In genomic region chr12:72540811-72541210, GRCh38 we compare ENCODE assay signal across 27 cellular contexts.
"Had no signal": no experiment of that assay in that cellular context is flagged by ENCODE, and none has a peak within 500 bp of the region (broad histone marks: within the 10 kb centered on the region; RNA-seq: fewer than 3 reads in every experiment).

No MANE protein-coding gene starts in this region.

- DNase-seq: activated CD4-positive, alpha-beta T cell treated with anti-CD3 and anti-CD28 coated beads, Interleukin-2, amount 10 ng/mL, durations not matched to agents 7 days and 5 days; activated CD4-positive, CD25-positive, alpha-beta regulatory T cell treated with anti-CD3 and anti-CD28 coated beads, Interleukin-2, amount 50 U/mL, for 72 hours; activated CD8-positive, alpha-beta memory T cell treated with anti-CD3 and anti-CD28 coated beads, Interleukin-2, amount 10 ng/mL, durations not matched to agents 7 days and 5 days; activated CD8-positive, alpha-beta T cell treated with anti-CD3 and anti-CD28 coated beads for 36 hours; activated effector memory CD4-positive, alpha-beta T cell treated with anti-CD3 and anti-CD28 coated beads, Interleukin-2, amount 50 U/mL, for 16 hours; activated naive CD4-positive, alpha-beta T cell treated with anti-CD3 and anti-CD28 coated beads, Interleukin-2, amount 10 ng/mL, durations not matched to agents 7 days and 5 days; activated T-cell treated with anti-CD3 and anti-CD28 coated beads for 4 hours; anterior cingulate cortex; colonic mucosa; dorsolateral prefrontal cortex; esophagus squamous epithelium; heart left ventricle; left colon; mesendoderm; mucosa of descending colon; naive B cell; occipital lobe; right lobe of liver; small intestine; stimulated activated CD4-positive, alpha-beta T cell treated with anti-CD3 and anti-CD28 coated beads, Interleukin-2, amount 100 ng/mL, for 24 hours; stimulated activated CD8-positive, alpha-beta memory T cell treated with anti-CD3 and anti-CD28 coated beads, Interleukin-4, amount 100 ng/mL, for 48 hours; stimulated activated naive B cell treated with anti-CD40 and anti-IgM and Interleukin-4, amounts not matched to agents 10 μg/mL and 1 μg/mL and 100 μg/mL, for 72 hours; transverse colon; WERI-Rb-1 had no signal

- FAIRE-seq: keratinocyte, small intestine, TTC549, urothelium cell line had no signal

- H3K27me3 ChIP-seq: colonic mucosa, dorsolateral prefrontal cortex, esophagus squamous epithelium, heart left ventricle, right lobe of liver, transverse colon had no signal

- H3K4me3 ChIP-seq: colonic mucosa, dorsolateral prefrontal cortex, esophagus squamous epithelium, heart left ventricle, mucosa of descending colon, right lobe of liver, transverse colon had no signal

- H3K27ac ChIP-seq: colonic mucosa, dorsolateral prefrontal cortex, esophagus squamous epithelium, heart left ventricle, right lobe of liver, transverse colon, WERI-Rb-1 had no signal

- H3K27ac Mint-ChIP-seq: activated CD4-positive, alpha-beta T cell treated with anti-CD3 and anti-CD28 coated beads, Interleukin-2, amount 10 ng/mL, durations not matched to agents 7 days and 5 days; activated CD8-positive, alpha-beta memory T cell treated with anti-CD3 and anti-CD28 coated beads, Interleukin-2, amount 10 ng/mL, durations not matched to agents 7 days and 5 days; activated CD8-positive, alpha-beta T cell treated with anti-CD3 and anti-CD28 coated beads for 36 hours; activated naive CD4-positive, alpha-beta T cell treated with anti-CD3 and anti-CD28 coated beads, Interleukin-2, amount 10 ng/mL, durations not matched to agents 7 days and 5 days; naive B cell; stimulated activated naive B cell treated with anti-CD40 and anti-IgM and Interleukin-4, amounts not matched to agents 10 μg/mL and 1 μg/mL and 100 μg/mL, for 72 hours had no signal

- H3K36me3 ChIP-seq: colonic mucosa, esophagus squamous epithelium, heart left ventricle, right lobe of liver, transverse colon, WERI-Rb-1 had no signal

- H3K4me3 Mint-ChIP-seq: activated CD4-positive, alpha-beta T cell treated with anti-CD3 and anti-CD28 coated beads, Interleukin-2, amount 10 ng/mL, durations not matched to agents 7 days and 5 days; activated CD8-positive, alpha-beta memory T cell treated with anti-CD3 and anti-CD28 coated beads, Interleukin-2, amount 10 ng/mL, durations not matched to agents 7 days and 5 days; activated CD8-positive, alpha-beta T cell treated with anti-CD3 and anti-CD28 coated beads for 36 hours; activated naive CD4-positive, alpha-beta T cell treated with anti-CD3 and anti-CD28 coated beads, Interleukin-2, amount 10 ng/mL, durations not matched to agents 7 days and 5 days; naive B cell; stimulated activated naive B cell treated with anti-CD40 and anti-IgM and Interleukin-4, amounts not matched to agents 10 μg/mL and 1 μg/mL and 100 μg/mL, for 72 hours had no signal

- H3K9me3 ChIP-seq: colonic mucosa, esophagus squamous epithelium, heart left ventricle, mucosa of descending colon, right lobe of liver, transverse colon had no signal

- H3K4me1 ChIP-seq: colonic mucosa, esophagus squamous epithelium, heart left ventricle, right lobe of liver, transverse colon had no signal

- ATAC-seq: activated CD8-positive, alpha-beta memory T cell treated with anti-CD3 and anti-CD28 coated beads, Interleukin-2, amount 10 ng/mL, durations not matched to agents 7 days and 5 days; activated CD8-positive, alpha-beta T cell treated with anti-CD3 and anti-CD28 coated beads for 36 hours; heart left ventricle; left colon; mucosa of descending colon; right lobe of liver; stimulated activated naive B cell treated with anti-CD40 and anti-IgM and Interleukin-4, amounts not matched to agents 10 μg/mL and 1 μg/mL and 100 μg/mL, for 72 hours had no signal

- H3K9me3 Mint-ChIP-seq: activated CD4-positive, alpha-beta T cell treated with anti-CD3 and anti-CD28 coated beads, Interleukin-2, amount 10 ng/mL, durations not matched to agents 7 days and 5 days; activated CD8-positive, alpha-beta T cell treated with anti-CD3 and anti-CD28 coated beads for 36 hours; activated naive CD4-positive, alpha-beta T cell treated with anti-CD3 and anti-CD28 coated beads, Interleukin-2, amount 10 ng/mL, durations not matched to agents 7 days and 5 days had no signal

- H3K36me3 Mint-ChIP-seq: activated CD8-positive, alpha-beta memory T cell treated with anti-CD3 and anti-CD28 coated beads, Interleukin-2, amount 10 ng/mL, durations not matched to agents 7 days and 5 days; activated naive CD4-positive, alpha-beta T cell treated with anti-CD3 and anti-CD28 coated beads, Interleukin-2, amount 10 ng/mL, durations not matched to agents 7 days and 5 days; naive B cell; stimulated activated naive B cell treated with anti-CD40 and anti-IgM and Interleukin-4, amounts not matched to agents 10 μg/mL and 1 μg/mL and 100 μg/mL, for 72 hours had no signal

- H3K4me1 Mint-ChIP-seq: activated CD4-positive, alpha-beta T cell treated with anti-CD3 and anti-CD28 coated beads, Interleukin-2, amount 10 ng/mL, durations not matched to agents 7 days and 5 days; activated CD8-positive, alpha-beta memory T cell treated with anti-CD3 and anti-CD28 coated beads, Interleukin-2, amount 10 ng/mL, durations not matched to agents 7 days and 5 days; activated naive CD4-positive, alpha-beta T cell treated with anti-CD3 and anti-CD28 coated beads, Interleukin-2, amount 10 ng/mL, durations not matched to agents 7 days and 5 days; naive B cell; stimulated activated naive B cell treated with anti-CD40 and anti-IgM and Interleukin-4, amounts not matched to agents 10 μg/mL and 1 μg/mL and 100 μg/mL, for 72 hours had no signal

- H3K27me3 Mint-ChIP-seq: activated CD4-positive, alpha-beta T cell treated with anti-CD3 and anti-CD28 coated beads, Interleukin-2, amount 10 ng/mL, durations not matched to agents 7 days and 5 days; activated CD8-positive, alpha-beta memory T cell treated with anti-CD3 and anti-CD28 coated beads, Interleukin-2, amount 10 ng/mL, durations not matched to agents 7 days and 5 days; activated CD8-positive, alpha-beta T cell treated with anti-CD3 and anti-CD28 coated beads for 36 hours; activated naive CD4-positive, alpha-beta T cell treated with anti-CD3 and anti-CD28 coated beads, Interleukin-2, amount 10 ng/mL, durations not matched to agents 7 days and 5 days; stimulated activated naive B cell treated with anti-CD40 and anti-IgM and Interleukin-4, amounts not matched to agents 10 μg/mL and 1 μg/mL and 100 μg/mL, for 72 hours had no signal
